Comparison of ENCODE assay signal across 15 cellular contexts in genomic region chr18:415627-416612, GRCh38.
DNase-seq lines count a peak whose midpoint lies in the region; ATAC-seq, FAIRE-seq and TF ChIP-seq lines count a peak whose summit lies in the region.
"Had no signal": no experiment of that assay in that cellular context is flagged by ENCODE, and none has a peak within 500 bp of the region (broad histone marks: within the 10 kb centered on the region; RNA-seq: fewer than 3 reads in every experiment).

No MANE protein-coding gene starts in this region.

- TF ChIP-seq EP300 in sigmoid colon (IDR thresholded peaks at IDR 0.05) = no peak

- H4K20me1 ChIP-seq in smooth muscle cell (ENCODE audit: low read depth) = no peaks in the 10 kb centered on the region

- H3K9me3 ChIP-seq in smooth muscle cell (replicated peaks; ENCODE audit: low read depth) (no peaks in the 10 kb centered on the region), sigmoid colon (no peaks in the 10 kb centered on the region)
- H3K9me3 ChIP-seq: lower lobe of right lung, stomach had no signal

- intact Hi-C loops in sigmoid colon (cut with DNase I) = no loop called here
- intact Hi-C loops in posterior cingulate gyrus (cut with DNase I) = no loop called here

- peak overlapping the region; percentile 79 for H3K4me2 ChIP-seq in smooth muscle cell

- 34% methylated on average over 2 of the region's 2 CpGs for WGBS in smooth muscle cell (ENCODE audit: low lambda C conversion rate)
- WGBS in sigmoid colon, 2 donors = 83% methylated on average over 2 of the region's 2 CpGs

- no peaks in the 10 kb centered on the region for H3K79me2 ChIP-seq in smooth muscle cell (ENCODE audit: low read depth)
- H3K79me2 ChIP-seq: parathyroid adenoma had no signal

- H3K36me3 ChIP-seq in smooth muscle cell (ENCODE audit: low read depth) (no peaks in the 10 kb centered on the region), sigmoid colon (no peaks in the 10 kb centered on the region)
- H3K36me3 ChIP-seq: lower lobe of right lung, stomach had no signal

- H3K27me3 ChIP-seq in smooth muscle cell (ENCODE audit: low read depth) (no peaks in the 10 kb centered on the region), sigmoid colon (no peaks in the 10 kb centered on the region)
- H3K27me3 ChIP-seq: stomach had no signal

- no peak for TF ChIP-seq POLR2A in H54 (IDR thresholded peaks at IDR 0.05; ENCODE audit: low read depth, low read length)
- TF ChIP-seq POLR2A in sigmoid colon (IDR thresholded peaks at IDR 0.05) = no peak

- peak; percentile 97 for FAIRE-seq in H54 (lab: Jason Lieb, UNC)
- FAIRE-seq: frontal cortex had no signal

- H3K9ac ChIP-seq in smooth muscle cell (ENCODE audit: low read depth) = peak overlapping the region; percentile 82
- H3K9ac ChIP-seq: parathyroid adenoma had no signal

- DNase-seq in H54 (ENCODE audit: insufficient read length, low spot score) = peak; percentile 40
- DNase-seq in SK-N-DZ (ENCODE audit: low spot score) = peak; percentile 18
- peak; percentile 90 for DNase-seq in fibroblast of mammary gland (ENCODE audit: low read depth)
- DNase-seq in smooth muscle cell (lab: John Stamatoyannopoulos, UW; ENCODE audit: unreplicated experiment) = no peak
- no peak for DNase-seq in sigmoid colon
- DNase-seq in posterior cingulate gyrus = no peak
- DNase-seq: activated CD4-positive, alpha-beta T cell treated with anti-CD3 and anti-CD28 coated beads, Interleukin-2, amount 10 ng/mL, durations not matched to agents 7 days and 5 days; DMS 273 treated with DMSO at 0.1 percent for 48 hours; lower lobe of right lung; NCI-H1105 treated with DMSO at 0.1 percent for 48 hours; NCI-H524 treated with DMSO at 0.1 percent for 48 hours; stomach had no signal

- H3F3A ChIP-seq in smooth muscle cell (ENCODE audit: low read depth) = no peaks in the 10 kb centered on the region

- H3K4me1 ChIP-seq in smooth muscle cell (ENCODE audit: low read depth) (peaks cover 9% of the 10 kb centered on the region), sigmoid colon (peaks cover 0 to 21% (median 5%) of the 10 kb centered on the region in 4 donors)
- H3K4me1 ChIP-seq: stomach had no signal

- H3K4me3 ChIP-seq in fibroblast of mammary gland (ENCODE audit: control insufficient read depth, low read depth, low read length) (no peak overlapping the region), smooth muscle cell (no peak overlapping the region), sigmoid colon (no peak overlapping the region)
- H3K4me3 ChIP-seq: lower lobe of right lung, stomach had no signal

- no peak for ATAC-seq in HG03432 (IDR thresholded peaks at IDR 0.05; ENCODE audit: unreplicated experiment)
- ATAC-seq: lower lobe of right lung had no signal

- H3K27ac ChIP-seq in smooth muscle cell (ENCODE audit: low read depth) = peak overlapping the region; percentile 97
- H3K27ac ChIP-seq in sigmoid colon = peak overlapping the region in 1 of 4 donors; percentile 15
- H3K27ac ChIP-seq: lower lobe of right lung, parathyroid adenoma, stomach had no signal

- TF ChIP-seq CTCF in fibroblast of mammary gland (conservative IDR thresholded peaks at IDR 0.05; ENCODE audit: control insufficient read depth, insufficient read depth, low read depth, low read length) (no peak), smooth muscle cell (IDR thresholded peaks at IDR 0.05; ENCODE audit: borderline replicate concordance, insufficient read depth, poor library complexity, severe bottlenecking) (no peak), sigmoid colon (IDR thresholded peaks at IDR 0.05) (no peak)

- no peak overlapping the region for H2AFZ ChIP-seq in smooth muscle cell (ENCODE audit: low read depth)
- H2AFZ ChIP-seq: parathyroid adenoma had no signal

Comparison
In these comparisons a context has a peak if more than half of its experiments do, and no peak if none do; other contexts are left out.
1. DNase-seq: peak in H54 (single experiment), SK-N-DZ (single experiment) and fibroblast of mammary gland (single experiment); none in smooth muscle cell (single experiment), sigmoid colon (single experiment) and posterior cingulate gyrus (0 of 10).